ENCODE assay signal across 9 cellular contexts in the genomic region with DNA sequence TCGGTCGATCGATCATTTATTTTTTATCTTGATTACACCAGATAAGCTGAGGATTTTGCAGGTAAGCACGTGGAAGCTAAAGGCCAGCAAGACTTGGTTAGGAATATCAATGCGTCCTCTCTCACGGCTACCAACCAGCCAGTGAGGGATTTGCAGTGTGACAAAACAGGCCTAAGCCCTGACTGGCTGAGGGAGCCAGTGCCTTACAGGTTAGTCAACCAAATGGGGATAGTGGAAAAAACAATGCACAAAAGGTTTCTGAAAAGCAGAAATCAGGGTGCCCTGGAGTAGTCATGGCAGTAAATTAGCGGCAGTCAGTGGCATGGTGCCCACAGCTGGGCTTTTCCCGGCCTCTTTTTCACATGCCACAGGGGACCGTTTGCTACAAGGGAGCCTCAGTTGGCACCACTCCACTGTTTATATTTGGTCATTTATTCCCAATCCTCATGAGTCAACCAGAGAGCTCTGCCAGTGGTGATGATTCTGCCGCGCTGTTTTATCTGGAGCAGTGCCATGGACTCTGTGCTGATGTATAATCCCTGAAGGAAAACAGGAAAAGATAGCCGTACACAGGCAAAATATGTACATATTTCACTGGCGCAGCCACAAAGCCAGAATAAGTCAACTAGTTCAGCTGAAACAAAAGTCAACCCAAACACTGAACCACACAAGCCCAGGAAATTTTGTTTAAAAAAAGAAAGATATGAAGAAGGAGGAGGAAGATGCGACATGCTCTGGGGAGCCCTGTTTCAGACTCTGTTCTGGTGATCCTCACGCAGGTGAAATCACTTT.
DNase-seq lines count a peak whose midpoint lies in the region; ATAC-seq and TF ChIP-seq lines count a peak whose summit lies in the region.
"Had no signal": no experiment of that assay in that cellular context is flagged by ENCODE, and none has a peak within 500 bp of the region (broad histone marks: within the 10 kb centered on the region; RNA-seq: fewer than 3 reads in every experiment).

No MANE protein-coding gene starts in this region.

- TF ChIP-seq CTCF in progenitor cell of endocrine pancreas (IDR thresholded peaks at IDR 0.05; ENCODE audit: unreplicated experiment) (no peak), endothelial cell (IDR thresholded peaks at IDR 0.05; ENCODE audit: unreplicated experiment) (no peak)

- H3K4me1 Mint-ChIP-seq in progenitor cell of endocrine pancreas (ENCODE audit: low read depth) = peaks cover 9% of the 10 kb centered on the region
- H3K4me1 Mint-ChIP-seq in endothelial cell (ENCODE audit: unreplicated experiment) = no peaks in the 10 kb centered on the region

- no peak overlapping the region for H3K4me3 Mint-ChIP-seq in progenitor cell of endocrine pancreas (ENCODE audit: low read depth)
- H3K4me3 Mint-ChIP-seq in endothelial cell (ENCODE audit: unreplicated experiment) = no peak overlapping the region

- H3K27me3 Mint-ChIP-seq in progenitor cell of endocrine pancreas = peaks cover 15% of the 10 kb centered on the region
- H3K27me3 Mint-ChIP-seq in endothelial cell (ENCODE audit: unreplicated experiment) = peaks cover 4% of the 10 kb centered on the region

- H3K9ac ChIP-seq in endocrine pancreas (ENCODE audit: control insufficient read depth, insufficient read depth, low read length) = no peak overlapping the region

- no peaks in the 10 kb centered on the region for H3K9me3 Mint-ChIP-seq in progenitor cell of endocrine pancreas (ENCODE audit: low read depth)
- H3K9me3 Mint-ChIP-seq in endothelial cell (ENCODE audit: unreplicated experiment) = no peaks in the 10 kb centered on the region

- H3K27me3 ChIP-seq in endocrine pancreas (ENCODE audit: control insufficient read depth, insufficient read depth, low read length) = no peaks in the 10 kb centered on the region
- H3K27me3 ChIP-seq: cardiac muscle cell had no signal

- H3K36me3 ChIP-seq in endocrine pancreas (ENCODE audit: control insufficient read depth, insufficient read depth, low read length) = no peaks in the 10 kb centered on the region
- H3K36me3 ChIP-seq: cardiac muscle cell had no signal

- H3K27ac Mint-ChIP-seq in progenitor cell of endocrine pancreas (no peak overlapping the region), endothelial cell (ENCODE audit: unreplicated experiment) (no peak overlapping the region)

- DNase-seq in D341Med (ENCODE audit: low spot score) (peak; percentile 58), NCI-H226 (peak; percentile 80), middle frontal gyrus (ENCODE audit: extremely low spot score, low spot score) (peak; percentile 66), progenitor cell of endocrine pancreas (ENCODE audit: low spot score, unreplicated experiment) (no peak), GDM1 (lab: John Stamatoyannopoulos, UW) (no peak), endothelial cell (ENCODE audit: low spot score) (no peak)

- H3K4me3 ChIP-seq in endocrine pancreas (ENCODE audit: control insufficient read depth, insufficient read depth, low read length) = peak overlapping the region; percentile 8
- H3K4me3 ChIP-seq: cardiac muscle cell had no signal

- H3K9me3 ChIP-seq in endocrine pancreas (ENCODE audit: control insufficient read depth, low read length) = no peaks in the 10 kb centered on the region

- no peak for ATAC-seq in HG03521 (IDR thresholded peaks at IDR 0.05; ENCODE audit: unreplicated experiment)

- H3K4me1 ChIP-seq in endocrine pancreas (ENCODE audit: control insufficient read depth, insufficient read depth, low read length) = peaks cover 6% of the 10 kb centered on the region

- no peaks in the 10 kb centered on the region for H3K36me3 Mint-ChIP-seq in progenitor cell of endocrine pancreas (ENCODE audit: insufficient read depth)
- no peaks in the 10 kb centered on the region for H3K36me3 Mint-ChIP-seq in endothelial cell (ENCODE audit: low read depth, unreplicated experiment)

Comparison
In these comparisons a context has a peak if more than half of its experiments do, and no peak if none do; other contexts are left out.
1. DNase-seq: peak in D341Med (single experiment), NCI-H226 (single experiment) and middle frontal gyrus (single experiment); none in progenitor cell of endocrine pancreas (single experiment), GDM1 (single experiment) and endothelial cell (single experiment).